27 cellular contexts compared by ENCODE assay signal in genomic region chr1:162700131-162700530, GRCh38.
DNase-seq lines count a peak whose midpoint lies in the region.
"Had no signal": no experiment of that assay in that cellular context is flagged by ENCODE, and none has a peak within 500 bp of the region (broad histone marks: within the 10 kb centered on the region; RNA-seq: fewer than 3 reads in every experiment).

No MANE protein-coding gene starts in this region.

- H3K4ac ChIP-seq in mesenchymal stem cell (ENCODE audit: low read depth in 1 of 2, low read length in 2 of 2): no peak overlapping the region

- H3K27ac ChIP-seq in mesenchymal stem cell (ENCODE audit: low read length, poor library complexity, severe bottlenecking): no peak overlapping the region
- H3K27ac ChIP-seq: 22Rv1; A549; BLaER1; BLaER1 treated with 17β-estradiol and CSF1 and Interleukin-3, amounts not matched to agents 10 nM and 100 nM; C4-2B had no signal

- no peak overlapping the region for H3K4me2 ChIP-seq in mesenchymal stem cell (ENCODE audit: low read length, poor library complexity, severe bottlenecking)
- H3K4me2 ChIP-seq: A549; BLaER1; BLaER1 treated with 17β-estradiol and CSF1 and Interleukin-3, amounts not matched to agents 10 nM and 100 nM had no signal

- peaks cover 7% of the 10 kb centered on the region for H3K4me1 ChIP-seq in mesenchymal stem cell (ENCODE audit: control insufficient read depth, insufficient read depth, low read depth, low read length)
- H3K4me1 ChIP-seq: BLaER1; BLaER1 treated with 17β-estradiol and CSF1 and Interleukin-3, amounts not matched to agents 10 nM and 100 nM had no signal

- peaks cover 29% of the 10 kb centered on the region for H3K79me1 ChIP-seq in mesenchymal stem cell (replicated peaks; ENCODE audit: low read length, poor library complexity, severe bottlenecking)

- no peak overlapping the region for H4K91ac ChIP-seq in mesenchymal stem cell (ENCODE audit: low read length)

- no peak overlapping the region for H2BK12ac ChIP-seq in mesenchymal stem cell (ENCODE audit: low read length in 2 of 2)

- peaks cover 4 to 16% of the 10 kb centered on the region in 2 experiments for H3K36me3 ChIP-seq in mesenchymal stem cell (ENCODE audit: control insufficient read depth in 1 of 2, insufficient read depth in 2 of 2, low read depth in 1 of 2, low read length in 2 of 2)
- H3K36me3 ChIP-seq: BLaER1; BLaER1 treated with 17β-estradiol and CSF1 and Interleukin-3, amounts not matched to agents 10 nM and 100 nM had no signal

- H3K18ac ChIP-seq in mesenchymal stem cell (ENCODE audit: low read depth in 1 of 2, low read length in 2 of 2): no peak overlapping the region

- H2AFZ ChIP-seq in mesenchymal stem cell (ENCODE audit: low read depth, low read length): no peak overlapping the region

- no peak overlapping the region for H3K14ac ChIP-seq in mesenchymal stem cell (ENCODE audit: low read length in 2 of 2)

- H2BK120ac ChIP-seq in mesenchymal stem cell (ENCODE audit: low read depth, low read length): no peak overlapping the region

- no peak overlapping the region for H3K23ac ChIP-seq in mesenchymal stem cell (ENCODE audit: low read length in 2 of 2)

- H2AK5ac ChIP-seq in mesenchymal stem cell (ENCODE audit: low read length, severe bottlenecking): no peak overlapping the region

- DNase-seq in DMS 273 (lab: John Stamatoyannopoulos, UW; ENCODE audit: unreplicated experiment): peak; percentile 13
- DNase-seq in DMS 273 treated with DMSO at 0.1 percent for 48 hours (lab: John Stamatoyannopoulos, UW): no peak
- DNase-seq in mesenchymal stem cell: no peak
- DNase-seq in stimulated activated CD4-positive, alpha-beta T cell treated with anti-CD3 and anti-CD28 coated beads, Interleukin-4, amount 100 ng/mL, for 1 hour: no peak
- DNase-seq: 8988T; ACHN; BE2C; C1 segment of cervical spinal cord; Caco-2; Calu3; CD4-positive, alpha-beta memory T cell; CD4-positive, alpha-beta T cell; CD4-positive, CD25-positive, alpha-beta regulatory T cell; CD8-positive, alpha-beta memory T cell; CD8-positive, alpha-beta T cell; COR-L47; DMS153; DMS53; DMS79; DMS79 treated with DMSO at 0.1 percent for 48 hours; DND-41; EL had no signal

- H3K9me3 ChIP-seq in mesenchymal stem cell (ENCODE audit: control insufficient read depth, low read length): no peaks in the 10 kb centered on the region
- H3K9me3 ChIP-seq: A549; BE2C; BLaER1; BLaER1 treated with 17β-estradiol and CSF1 and Interleukin-3, amounts not matched to agents 10 nM and 100 nM; Caco-2 had no signal

- H4K8ac ChIP-seq in mesenchymal stem cell (ENCODE audit: low read length): peak overlapping the region; percentile 9

- H3K4me3 ChIP-seq in mesenchymal stem cell (ENCODE audit: insufficient read depth in 1 of 2, low read depth in 1 of 2, low read length in 2 of 2): no peak overlapping the region
- H3K4me3 ChIP-seq: A549; BLaER1; BLaER1 treated with 17β-estradiol and CSF1 and Interleukin-3, amounts not matched to agents 10 nM and 100 nM had no signal

- no peak overlapping the region for H2BK5ac ChIP-seq in mesenchymal stem cell (ENCODE audit: low read depth, low read length, poor library complexity, severe bottlenecking)

- no peak overlapping the region for H2BK15ac ChIP-seq in mesenchymal stem cell (ENCODE audit: low read depth, poor library complexity, severe bottlenecking)

- no peak overlapping the region for H3K9ac ChIP-seq in mesenchymal stem cell (ENCODE audit: low read length)
- H3K9ac ChIP-seq: BLaER1; BLaER1 treated with 17β-estradiol and CSF1 and Interleukin-3, amounts not matched to agents 10 nM and 100 nM had no signal

- H3K27me3 ChIP-seq in mesenchymal stem cell (ENCODE audit: control insufficient read depth in 1 of 2, insufficient read depth in 1 of 2, low read length in 2 of 2): no peaks in the 10 kb centered on the region
- H3K27me3 ChIP-seq: BE2C; BLaER1; BLaER1 treated with 17β-estradiol and CSF1 and Interleukin-3, amounts not matched to agents 10 nM and 100 nM had no signal

- 96% methylated on average over 1 of the region's 1 CpG for WGBS in mesenchymal stem cell
